ENCODE assay signal across 9 cellular contexts in genomic region chr7:141738592-141739013, GRCh38. TPM values are rescaled to one million over a fixed set of nuclear protein-coding genes. Genes with fewer than 3 reads are reported as not detected.
DNase-seq lines count a peak whose midpoint lies in the region; ATAC-seq and TF ChIP-seq lines count a peak whose summit lies in the region.
"Had no signal": no experiment of that assay in that cellular context is flagged by ENCODE, and none has a peak within 500 bp of the region (broad histone marks: within the 10 kb centered on the region; RNA-seq: fewer than 3 reads in every experiment).

No MANE protein-coding gene starts in this region.

- peaks cover 9 to 47% of the 10 kb centered on the region in 2 donors for H3K36me3 ChIP-seq in psoas muscle (ENCODE audit: insufficient read depth in 1 of 2, low read depth in 1 of 2)

- intact Hi-C loops in psoas muscle (cut with DNase I): no loop called here

- H3K27me3 ChIP-seq in psoas muscle (ENCODE audit: insufficient read depth in 3 of 3, low read length in 2 of 3): no peaks in the 10 kb centered on the region

- no peak for DNase-seq in GM12864 (ENCODE audit: low read depth)
- DNase-seq in OCI-M1 (lab: John Stamatoyannopoulos, UW): peak; percentile 24
- no peak for DNase-seq in epithelial cell of proximal tubule (ENCODE audit: low read depth)
- no peak for DNase-seq in psoas muscle
- DNase-seq in left lobe of liver (ENCODE audit: low spot score): no peak
- DNase-seq in GM20000 (ENCODE audit: low spot score): no peak
- DNase-seq in central memory CD4-positive, alpha-beta T cell: no peak

- WGBS in psoas muscle, 3 donors: 1 to 2% (median 2%) methylated on average over 6 of the region's 6 CpGs

- no peaks in the 10 kb centered on the region for H3K9me3 ChIP-seq in psoas muscle

- H3K27ac ChIP-seq in psoas muscle: peak overlapping the region; percentile 82

- H3K4me1 ChIP-seq in psoas muscle: peaks cover 17% of the 10 kb centered on the region

- H3K4me3 ChIP-seq in GM12864 (ENCODE audit: low read depth, low read length) (peak overlapping the region; percentile 76), epithelial cell of proximal tubule (ENCODE audit: low read depth, low read length) (peak overlapping the region; percentile 78), psoas muscle (peak overlapping the region; percentile 82)

- TF ChIP-seq CTCF in GM12864 (IDR thresholded peaks at IDR 0.05; ENCODE audit: low read depth, low read length, missing control alignments) (no peak), epithelial cell of proximal tubule (conservative IDR thresholded peaks at IDR 0.05; ENCODE audit: low read depth, low read length) (no peak), psoas muscle (IDR thresholded peaks at IDR 0.05) (no peak), GM20000 (IDR thresholded peaks at IDR 0.05; ENCODE audit: extremely low read depth, missing control alignments) (no peak)

- ATAC-seq in psoas muscle: no peak
- no peak for ATAC-seq in left lobe of liver
- no peak for ATAC-seq in GM19452 (IDR thresholded peaks at IDR 0.05; ENCODE audit: unreplicated experiment)

RNA-seq across cellular contexts. Expression of gene SSBP1, which starts 0.4 kb away (rescaled TPM):
- total RNA-seq in epithelial cell of proximal tubule (246 and 313 TPM in 2 replicates), psoas muscle (100 to 1,000 TPM in 1 of 4 donors, 10 to 100 TPM in 3; 61.3 to 112 (median 86.8) TPM), left lobe of liver (36.7 TPM)
- 100 to 1,000 TPM; 154 to 272 (median 214) TPM for polyA plus RNA-seq in psoas muscle

RNA-seq across cellular contexts. Expression of gene TAS2R3, which starts 25.3 kb away (rescaled TPM):
- total RNA-seq in epithelial cell of proximal tubule (0.35 TPM in 1 of 2 replicates, not detected in the other), psoas muscle (under 1 TPM; 0.20 to 0.26 (median 0.25) TPM), left lobe of liver (0.58 TPM)
- polyA plus RNA-seq in psoas muscle: under 1 TPM in 1 of 3 donors, not detected in 2; 0.08 TPM

RNA-seq across cellular contexts. Expression of gene WEE2, which starts 30.4 kb away (rescaled TPM):
- total RNA-seq in epithelial cell of proximal tubule (not detected in 2 replicates), psoas muscle (not detected), left lobe of liver (not detected)
- polyA plus RNA-seq in psoas muscle: not detected
- total RNA-seq: LHCN-M2 had no signal

RNA-seq across cellular contexts. Expression of gene DENND11, which starts 36.6 kb away (rescaled TPM):
- total RNA-seq in epithelial cell of proximal tubule: 9.7 and 12.2 TPM in 2 replicates
- total RNA-seq in psoas muscle: 1 to 10 TPM; 4.4 to 5.7 (median 5.0) TPM
- 1 to 10 TPM; 1.7 to 4.2 (median 2.3) TPM for polyA plus RNA-seq in psoas muscle
- 29.8 TPM for total RNA-seq in left lobe of liver

RNA-seq across cellular contexts. Expression of gene TAS2R4, which starts 37.9 kb away (rescaled TPM):
- total RNA-seq in epithelial cell of proximal tubule (0.14 and 0.23 TPM in 2 replicates), psoas muscle (under 1 TPM; 0.15 to 0.60 (median 0.29) TPM), left lobe of liver (0.40 TPM)
- under 1 TPM; 0.04 to 0.07 (median 0.04) TPM for polyA plus RNA-seq in psoas muscle
